Comparison of ENCODE assay signal across 23 cellular contexts in genomic region chr12:128790221-128790620, GRCh38. TPM values are rescaled to one million over a fixed set of nuclear protein-coding genes. Genes with fewer than 3 reads are reported as not detected.
DNase-seq lines count a peak whose midpoint lies in the region; ATAC-seq and TF ChIP-seq lines count a peak whose summit lies in the region.
"Had no signal": no experiment of that assay in that cellular context is flagged by ENCODE, and none has a peak within 500 bp of the region (broad histone marks: within the 10 kb centered on the region; RNA-seq: fewer than 3 reads in every experiment).

No MANE protein-coding gene starts in this region.

- H3K9me3 Mint-ChIP-seq in IgD-negative memory B cell (peaks cover 0 to 2% (median 0%) of the 10 kb centered on the region in 3 donors), memory B cell (no peaks in the 10 kb centered on the region)

- TF ChIP-seq POLR2A in vagina (IDR thresholded peaks at IDR 0.05), result no peak

- H3K27me3 ChIP-seq in left ventricle myocardium inferior (ENCODE audit: low read depth) (no peaks in the 10 kb centered on the region), right atrium auricular region (no peaks in the 10 kb centered on the region), vagina (no peaks in the 10 kb centered on the region)
- H3K27me3 ChIP-seq: esophagus squamous epithelium, gastrocnemius medialis, stomach, transverse colon had no signal

- H3K36me3 Mint-ChIP-seq in IgD-negative memory B cell (peaks cover 9% of the 10 kb centered on the region), memory B cell (peaks cover 18% of the 10 kb centered on the region)

- H3K4me3 ChIP-seq in left ventricle myocardium inferior (no peak overlapping the region), right atrium auricular region (no peak overlapping the region), vagina (no peak overlapping the region)
- H3K4me3 ChIP-seq: esophagus squamous epithelium, gastrocnemius medialis, SK-N-MC, stomach, transverse colon had no signal

- peak overlapping the region in 3 of 4 donors; percentile 33 to 90 (median 36) for H3K4me3 Mint-ChIP-seq in IgD-negative memory B cell
- H3K4me3 Mint-ChIP-seq in memory B cell, result peak overlapping the region; percentile 34

- H3K27ac ChIP-seq in left ventricle myocardium inferior (replicated peaks) (peak overlapping the region; percentile 37), right atrium auricular region (peak overlapping the region in 1 of 2 donors; percentile 21), vagina (peak overlapping the region; percentile 60)
- H3K27ac ChIP-seq: esophagus squamous epithelium, SK-N-MC, stomach, transverse colon, WERI-Rb-1 had no signal

- no peaks in the 10 kb centered on the region for H3K9me3 ChIP-seq in left ventricle myocardium inferior (replicated peaks)
- no peaks in the 10 kb centered on the region for H3K9me3 ChIP-seq in right atrium auricular region
- no peaks in the 10 kb centered on the region for H3K9me3 ChIP-seq in vagina
- H3K9me3 ChIP-seq: esophagus squamous epithelium, gastrocnemius medialis, stomach, transverse colon had no signal

- H3K27ac Mint-ChIP-seq in IgD-negative memory B cell (peak overlapping the region; percentile 10 to 93 (median 84)), memory B cell (peak overlapping the region; percentile 78)

- peaks cover 2% of the 10 kb centered on the region for H3K27me3 Mint-ChIP-seq in IgD-negative memory B cell
- H3K27me3 Mint-ChIP-seq in memory B cell, result no peaks in the 10 kb centered on the region

- H3K4me1 Mint-ChIP-seq in IgD-negative memory B cell (peaks cover 44 to 55% (median 52%) of the 10 kb centered on the region in 3 donors), memory B cell (peaks cover 47% of the 10 kb centered on the region)

- intact Hi-C loops in left ventricle myocardium inferior (cut with micrococcal nuclease), result no loop called here
- intact Hi-C loops in vagina (cut with DNase I), result loop anchor here (2.0 kb wide), 1 partner anchor 143 kb away; no protein-coding TSS in a partner anchor

- H3K36me3 ChIP-seq in left ventricle myocardium inferior (peaks cover 43% of the 10 kb centered on the region), right atrium auricular region (peaks cover 35% of the 10 kb centered on the region), vagina (peaks cover 0 to 31% of the 10 kb centered on the region in 2 donors)

- H3K4me1 ChIP-seq in left ventricle myocardium inferior, result peaks cover 30% of the 10 kb centered on the region
- H3K4me1 ChIP-seq in right atrium auricular region, result peaks cover 0 to 13% of the 10 kb centered on the region in 2 donors
- H3K4me1 ChIP-seq in vagina, result peaks cover 19% of the 10 kb centered on the region
- H3K4me1 ChIP-seq: transverse colon had no signal

- DNase-seq in left ventricle myocardium inferior (no peak), right atrium auricular region (ENCODE audit: low spot score) (no peak), memory B cell (ENCODE audit: low spot score in 2 of 2) (no peak), vagina (ENCODE audit: extremely low spot score in 2 of 2) (no peak), NCI-H2029 treated with DMSO at 0.1 percent for 48 hours (lab: John Stamatoyannopoulos, UW) (no peak), 8988T (no peak)
- DNase-seq in effector CD4-positive, alpha-beta T cell, result no peak
- DNase-seq: activated CD4-positive, alpha-beta T cell treated with anti-CD3 and anti-CD28 coated beads, Interleukin-2, amount 50 U/mL, for 1 hour; AML-193; COR-L47; effector memory CD4-positive, alpha-beta T cell; esophagus squamous epithelium; gastrocnemius medialis; kidney; NCI-H2081 treated with DMSO at 0.1 percent for 48 hours; NCI-H510A treated with DMSO at 0.1 percent for 48 hours; NK-92 treated with Interleukin-12 subunit alpha and Interleukin-12 subunit beta, amount 100 ng/mL, for 24 hours; stimulated activated CD4-positive, alpha-beta T cell treated with anti-CD3 and anti-CD28 coated beads, Interleukin-4, amount 100 ng/mL, for 4 hours; stomach; transverse colon; WERI-Rb-1 had no signal

- TF ChIP-seq CTCF in left ventricle myocardium inferior (IDR thresholded peaks at IDR 0.05; ENCODE audit: borderline replicate concordance) (no peak), right atrium auricular region (IDR thresholded peaks at IDR 0.05) (no peak), vagina (IDR thresholded peaks at IDR 0.05) (no peak)

- no peak for ATAC-seq in memory B cell (ENCODE audit: low read depth)
- ATAC-seq: gastrocnemius medialis had no signal

RNA-seq across cellular contexts. Expression of gene SLC15A4, which starts 33.5 kb away (rescaled TPM):
- 15.4 TPM for total RNA-seq in left ventricle myocardium inferior
- total RNA-seq in right atrium auricular region, result 10 to 100 TPM; 24.1 to 24.3 TPM
- 13.8 TPM for polyA plus RNA-seq in IgD-negative memory B cell
- 36.1 TPM for total RNA-seq in vagina
